In genomic region chr2:127049927-127050802, GRCh38 we compare ENCODE assay signal across 9 cellular contexts. TPM values are rescaled to one million over a fixed set of nuclear protein-coding genes. Genes with fewer than 3 reads are reported as not detected.
DNase-seq lines count a peak whose midpoint lies in the region; ATAC-seq and TF ChIP-seq lines count a peak whose summit lies in the region.
"Had no signal": no experiment of that assay in that cellular context is flagged by ENCODE, and none has a peak within 500 bp of the region (broad histone marks: within the 10 kb centered on the region; RNA-seq: fewer than 3 reads in every experiment).

No MANE protein-coding gene starts in this region.

- no peaks in the 10 kb centered on the region for H3K9me2 ChIP-seq in SK-N-SH

- H3K36me3 ChIP-seq in SK-N-SH (replicated peaks in 1 of 2; ENCODE audit: control insufficient read depth in 1 of 2, insufficient read depth in 2 of 2, low read length in 1 of 2) (peaks cover 0 to 2% of the 10 kb centered on the region in 2 experiments), psoas muscle (ENCODE audit: insufficient read depth in 1 of 2, low read depth in 1 of 2) (peaks cover 0 to 33% of the 10 kb centered on the region in 2 donors)

- H3K79me2 ChIP-seq in SK-N-SH (ENCODE audit: insufficient read depth), result no peaks in the 10 kb centered on the region

- H3K9ac ChIP-seq in SK-N-SH, result no peak overlapping the region

- H4K20me1 ChIP-seq in SK-N-SH (ENCODE audit: insufficient read depth), result no peaks in the 10 kb centered on the region

- no peak overlapping the region for H3K4me2 ChIP-seq in SK-N-SH

- H3K27me3 ChIP-seq in SK-N-SH (ENCODE audit: insufficient read depth) (no peaks in the 10 kb centered on the region), psoas muscle (ENCODE audit: insufficient read depth in 3 of 3, low read length in 2 of 3) (no peaks in the 10 kb centered on the region)

- peak overlapping the region in 1 of 2 donors; percentile 37 for H3K27ac Mint-ChIP-seq in activated naive CD4-positive, alpha-beta T cell treated with anti-CD3 and anti-CD28 coated beads, Interleukin-2, amount 50 U/mL, for 72 hours

- H3K4me1 ChIP-seq in SK-N-SH (ENCODE audit: control insufficient read depth in 1 of 2, insufficient read depth in 2 of 2, low read depth in 1 of 2, low read length in 1 of 2) (peaks cover 0 to 4% of the 10 kb centered on the region in 2 experiments; a peak in 1 of 4 replicates), psoas muscle (peaks cover 61% of the 10 kb centered on the region)

- DNase-seq in COR-L47 (lab: John Stamatoyannopoulos, UW) (peak; percentile 26), SK-N-SH (peak; percentile 96), Right ventricle myocardium inferior (ENCODE audit: missing footprints) (peak; percentile 81), psoas muscle (peak; percentile 75 to 88)
- peak; percentile 59 to 77 for DNase-seq in activated naive CD4-positive, alpha-beta T cell treated with anti-CD3 and anti-CD28 coated beads, Interleukin-2, amount 50 U/mL, for 72 hours (ENCODE audit: low spot score in 2 of 2)

- TF ChIP-seq RAD21 in Ishikawa (IDR thresholded peaks at IDR 0.05; ENCODE audit: low read depth) (peak; percentile 74), SK-N-SH (IDR thresholded peaks at IDR 0.05; ENCODE audit: low read length) (peak; percentile 83)

- peak; percentile 86 for TF ChIP-seq CTCF in SK-N-SH (IDR thresholded peaks at IDR 0.05)
- TF ChIP-seq CTCF in psoas muscle (IDR thresholded peaks at IDR 0.05), result peak; percentile 94

- CTCF ChIA-PET in SK-N-SH (lab: Yijun Ruan, JAX), result interaction anchor here (0.6 to 3.0 kb wide), 36 partner anchors 10 to 1304 kb away, joined by 3 to 21 read pairs (median 4); partner anchors contain the start of gene ERCC3

- H3F3A ChIP-seq in SK-N-SH (replicated peaks; ENCODE audit: insufficient read depth), result no peaks in the 10 kb centered on the region

- peak overlapping the region; percentile 58; the same call in 1 of the 2 replicates for H2AFZ ChIP-seq in SK-N-SH (ENCODE audit: low read depth)

- H3K36me3 Mint-ChIP-seq in activated naive CD4-positive, alpha-beta T cell treated with anti-CD3 and anti-CD28 coated beads, Interleukin-2, amount 50 U/mL, for 72 hours, result no peaks in the 10 kb centered on the region

- ATAC-seq in GM21381 (IDR thresholded peaks at IDR 0.05; ENCODE audit: unreplicated experiment) (peak; percentile 66), Right ventricle myocardium inferior (peak; percentile 38), psoas muscle (peak; percentile 26 to 52 (median 36)), GM18858 (IDR thresholded peaks at IDR 0.05; ENCODE audit: unreplicated experiment) (no peak)
- ATAC-seq in activated naive CD4-positive, alpha-beta T cell treated with anti-CD3 and anti-CD28 coated beads, Interleukin-2, amount 50 U/mL, for 72 hours, result peak; percentile 60 to 70

- H3K9me3 Mint-ChIP-seq in activated naive CD4-positive, alpha-beta T cell treated with anti-CD3 and anti-CD28 coated beads, Interleukin-2, amount 50 U/mL, for 72 hours, result no peaks in the 10 kb centered on the region

- H3K4me3 ChIP-seq in SK-N-SH (ENCODE audit: low read depth in 2 of 2, low read length in 1 of 2) (no peak overlapping the region), psoas muscle (no peak overlapping the region)
- H3K4me3 ChIP-seq: SK-N-MC had no signal

- POLR2A ChIA-PET in SK-N-SH (lab: Yijun Ruan, JAX), result no interaction called here

- TF ChIP-seq EP300 in Ishikawa (IDR thresholded peaks at IDR 0.05; ENCODE audit: borderline replicate concordance) (no peak), SK-N-SH (IDR thresholded peaks at IDR 0.05; ENCODE audit: borderline replicate concordance in 1 of 2, low read depth in 1 of 2, low read length in 1 of 2) (no peak)

- H3K27ac ChIP-seq in SK-N-SH (ENCODE audit: low read depth in 2 of 2, low read length in 1 of 2) (no peak overlapping the region), psoas muscle (peak overlapping the region; percentile 75)
- H3K27ac ChIP-seq: SK-N-MC had no signal

- WGBS in SK-N-SH (ENCODE audit: low lambda C conversion rate), result 35% methylated on average over 17 of the region's 33 CpGs
- 34 to 49% (median 43%) methylated on average over 26 to 33 of the region's 33 CpGs for WGBS in psoas muscle, 3 donors

- no peaks in the 10 kb centered on the region for H3K9me3 ChIP-seq in SK-N-SH
- H3K9me3 ChIP-seq in psoas muscle, result no peaks in the 10 kb centered on the region

- intact Hi-C loops in Right ventricle myocardium inferior (cut with DNase I), result no loop called here
- intact Hi-C loops in psoas muscle (cut with DNase I), result no loop called here

TF ChIP-seq in Ishikawa, 13 proteins besides CTCF, POLR2A, EP300 and RAD21:
- TF ChIP-seq REST (IDR thresholded peaks at IDR 0.05; ENCODE audit: low read depth), result no peak
- TF ChIP-seq NFIC (IDR thresholded peaks at IDR 0.05), result no peak
- TF ChIP-seq EGR1 (IDR thresholded peaks at IDR 0.05), result no peak
- TF ChIP-seq FOXM1 (IDR thresholded peaks at IDR 0.05; ENCODE audit: borderline replicate concordance, low read depth), result no peak
- no peak for TF ChIP-seq CREB1 (IDR thresholded peaks at IDR 0.05; ENCODE audit: low read depth)
- no peak for TF ChIP-seq ZBTB7A (IDR thresholded peaks at IDR 0.05; ENCODE audit: low read depth)
- TF ChIP-seq YY1 (IDR thresholded peaks at IDR 0.05; ENCODE audit: low read depth), result no peak
- TF ChIP-seq CEBPB (IDR thresholded peaks at IDR 0.05), result no peak

TF ChIP-seq in SK-N-SH, 30 proteins besides CTCF, POLR2A, EP300 and RAD21:
- no peak for TF ChIP-seq POLR2AphosphoS5 (IDR thresholded peaks at IDR 0.05; ENCODE audit: low read depth, low read length)
- TF ChIP-seq SMC3 (IDR thresholded peaks at IDR 0.05; ENCODE audit: low read depth, low read length), result peak; percentile 74
- TF ChIP-seq ZBTB33 (IDR thresholded peaks at IDR 0.05; ENCODE audit: borderline replicate concordance, low read depth), result no peak
TF ChIP-seq in SK-N-SH: peak in this region for 1.

RNA-seq across cellular contexts. Expression of gene BIN1, which starts 56.8 kb away (rescaled TPM):
- polyA plus RNA-seq in SK-N-SH (2012; rRNA removed) (31.5 and 40.3 TPM in 2 replicates), psoas muscle (1,000 to 10,000 TPM in 2 of 3 donors, 100 to 1,000 TPM in 1; 615 to 1,667 (median 1,547) TPM)
- 20.0 and 26.8 TPM in 2 replicates for polyA plus RNA-seq in SK-N-SH (2012; cell fraction: cytosol; rRNA removed)
- 38.8 and 49.6 TPM in 2 replicates for polyA plus RNA-seq in SK-N-SH (2012; cell fraction: nucleus; rRNA removed)
- total RNA-seq in activated naive CD4-positive, alpha-beta T cell treated with anti-CD3 and anti-CD28 coated beads, Interleukin-2, amount 50 U/mL, for 72 hours, result 10 to 100 TPM; 43.0 to 98.3 TPM
- total RNA-seq in Right ventricle myocardium inferior (17.9 TPM), psoas muscle (1,000 to 10,000 TPM; 1,036 to 1,643 (median 1,260) TPM)

Comparison
In these comparisons a context has a peak if more than half of its experiments do, and no peak if none do; other contexts are left out.
1. DNase-seq: peak in every context shown above with its lines; median percentile 96 in SK-N-SH; 82 in psoas muscle; 81 in Right ventricle myocardium inferior; 68 in activated naive CD4-positive, alpha-beta T cell treated with anti-CD3 and anti-CD28 coated beads, Interleukin-2, amount 50 U/mL, for 72 hours; 26 in COR-L47.
2. RNA of gene BIN1, which starts 56.8 kb away (total RNA-seq): 1,036 to 1,643 TPM in psoas muscle; 43.0 to 98.3 TPM in activated naive CD4-positive, alpha-beta T cell treated with anti-CD3 and anti-CD28 coated beads, Interleukin-2, amount 50 U/mL, for 72 hours and 17.9 TPM in Right ventricle myocardium inferior (single experiment); every median in the first group is over 10 times any median in the second.